Comparison of ENCODE assay signal across 1 cellular context in genomic region chr4:4323705-4324534, GRCh38.
TF ChIP-seq lines count a peak whose summit lies in the region.

No MANE protein-coding gene starts in this region.

TF ChIP-seq in IMR-90, 13 proteins besides CTCF, POLR2A, EP300 and RAD21 (continued from another document):
- TF ChIP-seq NFE2L2 (IDR thresholded peaks at IDR 0.05; ENCODE audit: low read depth, low read length) (no peak), CHD1 (IDR thresholded peaks at IDR 0.05; ENCODE audit: low read depth, low read length) (no peak), MAZ (IDR thresholded peaks at IDR 0.05; ENCODE audit: borderline replicate concordance, low read depth, low read length) (no peak), MAFK (IDR thresholded peaks at IDR 0.05; ENCODE audit: low read depth, low read length) (no peak), MXI1 (IDR thresholded peaks at IDR 0.05; ENCODE audit: borderline replicate concordance, low read depth, low read length) (no peak), FOS (IDR thresholded peaks at IDR 0.05; ENCODE audit: low read depth, low read length) (no peak), CEBPB (IDR thresholded peaks at IDR 0.05; ENCODE audit: low read depth, low read length) (no peak), RFX5 (IDR thresholded peaks at IDR 0.05; ENCODE audit: low read depth, low read length) (no peak), USF2 (IDR thresholded peaks at IDR 0.05; ENCODE audit: low read depth, low read length) (no peak), RCOR1 (IDR thresholded peaks at IDR 0.05; ENCODE audit: insufficient replicate concordance, low read length) (no peak)
